12 cellular contexts compared by ENCODE assay signal in genomic region chr6:133741375-133741861, GRCh38.
DNase-seq lines count a peak whose midpoint lies in the region; ATAC-seq lines count a peak whose summit lies in the region.
"Had no signal": no experiment of that assay in that cellular context is flagged by ENCODE, and none has a peak within 500 bp of the region (broad histone marks: within the 10 kb centered on the region; RNA-seq: fewer than 3 reads in every experiment).

No MANE protein-coding gene starts in this region.

- H3K4me1 Mint-ChIP-seq in stimulated activated memory B cell treated with anti-CD40 and anti-IgM and Interleukin-4, amounts not matched to agents 10 μg/mL and 1 μg/mL and 100 μg/mL, for 72 hours: no peaks in the 10 kb centered on the region
- H3K4me1 Mint-ChIP-seq: activated CD4-positive, alpha-beta T cell treated with anti-CD3 and anti-CD28 coated beads, Interleukin-2, amount 10 ng/mL, durations not matched to agents 24 days and 14 days had no signal

- H2BK15ac ChIP-seq in mesendoderm (replicated peaks; ENCODE audit: low read depth): no peak overlapping the region

- no peak overlapping the region for H3K23ac ChIP-seq in mesendoderm (ENCODE audit: low read length)

- ATAC-seq in stimulated activated memory B cell treated with anti-CD40 and anti-IgM and Interleukin-4, amounts not matched to agents 10 μg/mL and 1 μg/mL and 100 μg/mL, for 72 hours: no peak

- H3K36me3 ChIP-seq in mesendoderm (ENCODE audit: control insufficient read depth, insufficient read depth, low read length): no peaks in the 10 kb centered on the region
- H3K36me3 ChIP-seq: HAP-1, thyroid gland had no signal

- no peak overlapping the region for H3K4me2 ChIP-seq in mesendoderm (ENCODE audit: low read length)

- no peak overlapping the region for H3K4me3 Mint-ChIP-seq in stimulated activated memory B cell treated with anti-CD40 and anti-IgM and Interleukin-4, amounts not matched to agents 10 μg/mL and 1 μg/mL and 100 μg/mL, for 72 hours
- H3K4me3 Mint-ChIP-seq: activated CD4-positive, alpha-beta T cell treated with anti-CD3 and anti-CD28 coated beads, Interleukin-2, amount 10 ng/mL, durations not matched to agents 24 days and 14 days had no signal

- no peak overlapping the region for H2AK5ac ChIP-seq in mesendoderm (ENCODE audit: low read length)

- H3K27ac ChIP-seq in mesendoderm (ENCODE audit: low read depth, low read length): no peak overlapping the region
- H3K27ac ChIP-seq: RWPE1, thyroid gland had no signal

- H3K4me1 ChIP-seq in mesendoderm (ENCODE audit: control insufficient read depth, low read depth, low read length): no peaks in the 10 kb centered on the region
- H3K4me1 ChIP-seq: HAP-1, thyroid gland had no signal

- H3K36me3 Mint-ChIP-seq in stimulated activated memory B cell treated with anti-CD40 and anti-IgM and Interleukin-4, amounts not matched to agents 10 μg/mL and 1 μg/mL and 100 μg/mL, for 72 hours: no peaks in the 10 kb centered on the region

- H3K27ac Mint-ChIP-seq in stimulated activated memory B cell treated with anti-CD40 and anti-IgM and Interleukin-4, amounts not matched to agents 10 μg/mL and 1 μg/mL and 100 μg/mL, for 72 hours: no peak overlapping the region
- H3K27ac Mint-ChIP-seq: activated CD4-positive, alpha-beta T cell treated with anti-CD3 and anti-CD28 coated beads, Interleukin-2, amount 10 ng/mL, durations not matched to agents 24 days and 14 days had no signal

- no peak overlapping the region for H3K9ac ChIP-seq in mesendoderm (ENCODE audit: low read length)

- no peak overlapping the region for H3K18ac ChIP-seq in mesendoderm (ENCODE audit: low read length)

- H2BK5ac ChIP-seq in mesendoderm (ENCODE audit: low read length): no peak overlapping the region

- H3K9me3 Mint-ChIP-seq in stimulated activated memory B cell treated with anti-CD40 and anti-IgM and Interleukin-4, amounts not matched to agents 10 μg/mL and 1 μg/mL and 100 μg/mL, for 72 hours: no peaks in the 10 kb centered on the region
- H3K9me3 Mint-ChIP-seq: activated CD4-positive, alpha-beta T cell treated with anti-CD3 and anti-CD28 coated beads, Interleukin-2, amount 10 ng/mL, durations not matched to agents 24 days and 14 days had no signal

- no peak overlapping the region for H4K5ac ChIP-seq in mesendoderm (ENCODE audit: low read length)

- H3K4ac ChIP-seq in mesendoderm (ENCODE audit: low read depth, low read length): no peak overlapping the region

- no peaks in the 10 kb centered on the region for H3K27me3 ChIP-seq in mesendoderm (ENCODE audit: insufficient read depth, low read length, poor library complexity)
- H3K27me3 ChIP-seq: thyroid gland had no signal

- H3K4me3 ChIP-seq in mesendoderm (ENCODE audit: low read length): no peak overlapping the region
- H3K4me3 ChIP-seq: HAP-1, thyroid gland had no signal

- H3K79me2 ChIP-seq in mesendoderm (ENCODE audit: control insufficient read depth, insufficient read depth, low read length): no peaks in the 10 kb centered on the region

- DNase-seq in Daoy (ENCODE audit: low read depth) (peak; percentile 16), NCI-H2107 (lab: John Stamatoyannopoulos, UW) (peak; percentile 64), astrocyte of the hippocampus (ENCODE audit: low read depth, low spot score) (peak; percentile 28), mesendoderm (peak; percentile 24), T1000 (lab: John Stamatoyannopoulos, UW) (no peak), T-helper 1 cell (no peak), HT-29 (ENCODE audit: low spot score) (no peak)
- DNase-seq: activated CD4-positive, alpha-beta T cell treated with anti-CD3 and anti-CD28 coated beads, Interleukin-2, amount 10 ng/mL, durations not matched to agents 24 days and 14 days; thyroid gland had no signal

- no CpG with 5 or more reads among the region's 5 CpGs for WGBS in mesendoderm (ENCODE audit: extremely low coverage, insufficient coverage, low lambda C conversion rate)

- no peaks in the 10 kb centered on the region for H3K27me3 Mint-ChIP-seq in stimulated activated memory B cell treated with anti-CD40 and anti-IgM and Interleukin-4, amounts not matched to agents 10 μg/mL and 1 μg/mL and 100 μg/mL, for 72 hours
- H3K27me3 Mint-ChIP-seq: activated CD4-positive, alpha-beta T cell treated with anti-CD3 and anti-CD28 coated beads, Interleukin-2, amount 10 ng/mL, durations not matched to agents 24 days and 14 days had no signal

- no peak overlapping the region for H4K8ac ChIP-seq in mesendoderm (ENCODE audit: low read depth, low read length)

- H3K79me1 ChIP-seq in mesendoderm (ENCODE audit: low read length): no peaks in the 10 kb centered on the region

- H3K56ac ChIP-seq in mesendoderm (ENCODE audit: low read length): no peak overlapping the region

- no peak overlapping the region for H2BK120ac ChIP-seq in mesendoderm (ENCODE audit: low read depth, low read length)

Comparison
In these comparisons a context has a peak if more than half of its experiments do, and no peak if none do; other contexts are left out.
1. DNase-seq: peak in Daoy (single experiment), NCI-H2107 (single experiment), astrocyte of the hippocampus (single experiment) and mesendoderm (single experiment); none in T1000 (single experiment), T-helper 1 cell (0 of 5) and HT-29 (single experiment).